Comparison of ENCODE assay signal across 8 cellular contexts in the genomic region with DNA sequence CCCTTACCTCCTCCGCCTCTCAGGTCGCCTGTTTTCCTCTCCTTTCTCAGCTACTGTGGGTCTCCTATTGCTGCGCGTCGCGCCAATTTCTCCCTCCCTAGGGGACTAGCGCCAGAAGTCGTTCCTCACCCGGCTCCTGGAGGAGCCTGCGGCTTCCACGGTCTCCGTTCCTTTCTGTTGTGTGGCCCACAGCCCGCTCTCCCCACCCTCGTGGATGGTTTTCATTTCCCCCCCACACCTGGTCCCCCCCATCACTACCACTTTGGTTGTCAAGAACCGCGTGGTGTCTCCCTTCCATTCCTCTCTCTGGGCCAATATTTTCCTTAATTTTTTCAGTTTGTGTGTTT. TPM values are rescaled to one million over a fixed set of nuclear protein-coding genes. Genes with fewer than 3 reads are reported as not detected.
DNase-seq lines count a peak whose midpoint lies in the region; ATAC-seq and TF ChIP-seq lines count a peak whose summit lies in the region.

No MANE protein-coding gene starts in this region.

- ATAC-seq in GM18517 (IDR thresholded peaks at IDR 0.05; ENCODE audit: unreplicated experiment) (peak; percentile 13), HG02970 (IDR thresholded peaks at IDR 0.05; ENCODE audit: low FRiP score, unreplicated experiment) (peak; percentile 12), natural killer cell (peak; percentile 4 to 10 (median 5))

- no peak for TF ChIP-seq CTCF in AG04450 (IDR thresholded peaks at IDR 0.05; ENCODE audit: low read depth, low read length)
- TF ChIP-seq CTCF in epithelial cell of proximal tubule (conservative IDR thresholded peaks at IDR 0.05; ENCODE audit: low read depth, low read length): no peak
- no peak for TF ChIP-seq CTCF in natural killer cell (IDR thresholded peaks at IDR 0.05)

- H3K9me3 Mint-ChIP-seq in natural killer cell: no peaks in the 10 kb centered on the region

- H3K9me3 ChIP-seq in AG04450 (ENCODE audit: control insufficient read depth, insufficient read depth, low read length): peaks cover 4% of the 10 kb centered on the region; the same call in 1 of the 2 replicates
- no peaks in the 10 kb centered on the region for H3K9me3 ChIP-seq in SK-N-MC (ENCODE audit: low read depth, low read length)

- H3K4me1 Mint-ChIP-seq in natural killer cell: peaks cover 47 to 49% of the 10 kb centered on the region in 2 donors

- POLR2A ChIA-PET in AG04450 (lab: Yijun Ruan, JAX): interaction anchor here (2.3 kb wide), 1 partner anchor 42 kb away, joined by 6 read pairs; no protein-coding TSS in a partner anchor

- H3K27ac Mint-ChIP-seq in natural killer cell: peak overlapping the region; percentile 94 to 98

- peak overlapping the region; percentile 99 for H3K4me3 Mint-ChIP-seq in natural killer cell

- H3K4me3 ChIP-seq in AG04450 (ENCODE audit: low read depth, low read length) (peak overlapping the region; percentile 98), SK-N-MC (peak overlapping the region; percentile 95), epithelial cell of proximal tubule (ENCODE audit: low read depth, low read length) (peak overlapping the region; percentile 96)

- H3K27me3 ChIP-seq in AG04450 (ENCODE audit: control insufficient read depth, insufficient read depth, low read length): no peaks in the 10 kb centered on the region

- intact Hi-C loops in natural killer cell (cut with micrococcal nuclease): loop anchor here (2.0 to 5.0 kb wide), 2 partner anchors 36 to 60 kb away; partner anchors contain the start of gene SMYD3

- peak overlapping the region; percentile 92 for H3K9ac ChIP-seq in SK-N-MC (ENCODE audit: insufficient read length)

- H3K27me3 Mint-ChIP-seq in natural killer cell (ENCODE audit: low read depth in 2 of 2): no peaks in the 10 kb centered on the region

- DNase-seq in AG04450 (ENCODE audit: low read depth, low spot score) (no peak), SK-N-MC (ENCODE audit: low read depth, low spot score) (no peak), epithelial cell of proximal tubule (ENCODE audit: low read depth) (no peak), natural killer cell (no peak), DMS53 (lab: John Stamatoyannopoulos, UW) (no peak), globus pallidus (ENCODE audit: low spot score) (no peak)

- H3K36me3 Mint-ChIP-seq in natural killer cell: no peaks in the 10 kb centered on the region

- H3K36me3 ChIP-seq in SK-N-MC (ENCODE audit: insufficient read depth, low read length): peaks cover 10% of the 10 kb centered on the region; the same call in 1 of the 2 replicates

- H3K27ac ChIP-seq in AG04450 (ENCODE audit: low read depth, low read length) (peak overlapping the region; percentile 88), SK-N-MC (no peak overlapping the region)

- CTCF ChIA-PET in AG04450 (lab: Charles Lee): interaction anchor here (1.0 to 1.6 kb wide), 5 partner anchors 66 to 138 kb away, joined by 3 to 9 read pairs (median 3); no protein-coding TSS in a partner anchor

RNA-seq across cellular contexts. Expression of gene CNST, which starts 0.5 kb away (rescaled TPM):
- 20.5 and 21.5 TPM in 2 replicates for polyA plus RNA-seq in AG04450 (2011; rRNA removed)
- polyA minus RNA-seq in AG04450 (2011; rRNA and poly(A)+ RNA removed): 31.4 and 49.5 TPM in 2 replicates
- total RNA-seq in epithelial cell of proximal tubule: 8.3 and 9.2 TPM in 2 replicates
- total RNA-seq in natural killer cell: 10 to 100 TPM; 48.2 to 56.1 (median 49.7) TPM

RNA-seq across cellular contexts. Expression of gene TFB2M, which starts 0.7 kb away (rescaled TPM):
- 16.7 and 23.2 TPM in 2 replicates for polyA plus RNA-seq in AG04450 (2011; rRNA removed)
- polyA minus RNA-seq in AG04450 (2011; rRNA and poly(A)+ RNA removed): 5.7 and 6.9 TPM in 2 replicates
- total RNA-seq in epithelial cell of proximal tubule: 15.5 and 16.6 TPM in 2 replicates
- 10 to 100 TPM; 13.4 to 15.1 (median 15.1) TPM for total RNA-seq in natural killer cell

RNA-seq across cellular contexts. Expression of gene SMYD3, which starts 59.7 kb away (rescaled TPM):
- polyA plus RNA-seq in AG04450 (2011; rRNA removed): 37.5 and 39.9 TPM in 2 replicates
- polyA minus RNA-seq in AG04450 (2011; rRNA and poly(A)+ RNA removed): 37.0 and 40.4 TPM in 2 replicates
- total RNA-seq in epithelial cell of proximal tubule (18.3 and 23.8 TPM in 2 replicates), natural killer cell (10 to 100 TPM; 43.6 to 48.0 (median 46.1) TPM)
